In genomic region chr12:2733493-2734252, GRCh38 we compare ENCODE assay signal across 21 cellular contexts.
DNase-seq lines count a peak whose midpoint lies in the region; ATAC-seq and TF ChIP-seq lines count a peak whose summit lies in the region.
"Had no signal": no experiment of that assay in that cellular context is flagged by ENCODE, and none has a peak within 500 bp of the region (broad histone marks: within the 10 kb centered on the region; RNA-seq: fewer than 3 reads in every experiment).

No MANE protein-coding gene starts in this region.

- H3K27ac ChIP-seq in A673 (ENCODE audit: low read depth, low read length, poor library complexity, severe bottlenecking), result no peak overlapping the region
- no peak overlapping the region for H3K27ac ChIP-seq in esophagus muscularis mucosa (replicated peaks in 1 of 4)
- no peak overlapping the region for H3K27ac ChIP-seq in dorsolateral prefrontal cortex
- H3K27ac ChIP-seq in breast epithelium, result no peak overlapping the region
- H3K27ac ChIP-seq: cardiac muscle cell, heart left ventricle, lower lobe of right lung, neutrophil had no signal

- H3K27ac Mint-ChIP-seq in immature natural killer cell, result no peak overlapping the region
- H3K27ac Mint-ChIP-seq: activated naive CD4-positive, alpha-beta T cell treated with anti-CD3 and anti-CD28 coated beads for 36 hours; CD4-positive, alpha-beta T cell; stimulated activated memory B cell treated with anti-CD40 and anti-IgM and Interleukin-4, amounts not matched to agents 10 μg/mL and 1 μg/mL and 100 μg/mL, for 72 hours had no signal

- BruUV-seq in A673 (replicated peaks; lab: Mats Ljungman, UMichigan), result no TSS peak

- peaks cover 7 to 12% of the 10 kb centered on the region in 2 donors for H3K4me1 Mint-ChIP-seq in immature natural killer cell
- H3K4me1 Mint-ChIP-seq: stimulated activated memory B cell treated with anti-CD40 and anti-IgM and Interleukin-4, amounts not matched to agents 10 μg/mL and 1 μg/mL and 100 μg/mL, for 72 hours had no signal

- H3K4me3 Mint-ChIP-seq in immature natural killer cell, result no peak overlapping the region
- H3K4me3 Mint-ChIP-seq: activated naive CD4-positive, alpha-beta T cell treated with anti-CD3 and anti-CD28 coated beads for 36 hours; CD4-positive, alpha-beta T cell; stimulated activated memory B cell treated with anti-CD40 and anti-IgM and Interleukin-4, amounts not matched to agents 10 μg/mL and 1 μg/mL and 100 μg/mL, for 72 hours had no signal

- no peaks in the 10 kb centered on the region for H3K36me3 ChIP-seq in A673 (ENCODE audit: insufficient read depth, low read length, poor library complexity, severe bottlenecking)
- H3K36me3 ChIP-seq in esophagus muscularis mucosa, result no peaks in the 10 kb centered on the region
- H3K36me3 ChIP-seq in breast epithelium, result no peaks in the 10 kb centered on the region
- H3K36me3 ChIP-seq: cardiac muscle cell, heart left ventricle, lower lobe of right lung, neutrophil had no signal

- CTCF ChIA-PET in A673 (lab: Charles Lee), result no interaction called here

- POLR2A ChIA-PET in A673 (lab: Charles Lee; ENCODE audit: low non-redundant PET), result no interaction called here

- TF ChIP-seq EP300 in esophagus muscularis mucosa (IDR thresholded peaks at IDR 0.05), result no peak

- H3K27me3 ChIP-seq in A673 (replicated peaks; ENCODE audit: insufficient read depth, low read depth, low read length, poor library complexity) (peaks cover 81% of the 10 kb centered on the region), esophagus muscularis mucosa (peaks cover 0 to 42% (median 0%) of the 10 kb centered on the region in 4 donors), dorsolateral prefrontal cortex (peaks cover 0 to 3% (median 0%) of the 10 kb centered on the region in 45 donors), breast epithelium (no peaks in the 10 kb centered on the region)
- H3K27me3 ChIP-seq: neutrophil had no signal

- no peak for TF ChIP-seq POLR2A in esophagus muscularis mucosa (IDR thresholded peaks at IDR 0.05; ENCODE audit: low read depth)
- TF ChIP-seq POLR2A in breast epithelium (IDR thresholded peaks at IDR 0.05), result no peak

- H3K4me3 ChIP-seq in A673 (ENCODE audit: low read depth, low read length, poor library complexity, severe bottlenecking) (no peak overlapping the region), esophagus muscularis mucosa (no peak overlapping the region), dorsolateral prefrontal cortex (no peak overlapping the region), breast epithelium (no peak overlapping the region)
- H3K4me3 ChIP-seq: cardiac muscle cell, heart left ventricle, lower lobe of right lung had no signal

- intact Hi-C loops in A673 (cut with micrococcal nuclease; ENCODE audit: unreplicated experiment), result no loop called here
- intact Hi-C loops in esophagus muscularis mucosa (cut with DNase I), result no loop called here
- intact Hi-C loops in dorsolateral prefrontal cortex (cut with DNase I), result no loop called here
- intact Hi-C loops in breast epithelium (cut with DNase I; ENCODE audit: low total_unique reads), result no loop called here

- 0 out of 2 replicates have a peak, but pooled peaks have one; percentile 18 for TF ChIP-seq CTCF in A673 (conservative IDR thresholded peaks at IDR 0.05; ENCODE audit: low read depth, low read length)
- no peak for TF ChIP-seq CTCF in esophagus muscularis mucosa (IDR thresholded peaks at IDR 0.05)
- TF ChIP-seq CTCF in dorsolateral prefrontal cortex (IDR thresholded peaks at IDR 0.05 in 54 of 56, conservative IDR thresholded peaks at IDR 0.05 in 2 of 56; ENCODE audit: low read depth in 1 of 56, partially characterized antibody in 56 of 56), result no peak
- TF ChIP-seq CTCF in breast epithelium (IDR thresholded peaks at IDR 0.05), result no peak

- peaks cover 0 to 5% (median 0%) of the 10 kb centered on the region in 3 donors for H3K36me3 Mint-ChIP-seq in immature natural killer cell
- H3K36me3 Mint-ChIP-seq: stimulated activated memory B cell treated with anti-CD40 and anti-IgM and Interleukin-4, amounts not matched to agents 10 μg/mL and 1 μg/mL and 100 μg/mL, for 72 hours had no signal

- DNase-seq in A673 (ENCODE audit: low spot score), result no peak
- DNase-seq in GDM1 (lab: John Stamatoyannopoulos, UW), result peak; percentile 47
- peak; percentile 82 to 94 for DNase-seq in NCI-H524 (lab: John Stamatoyannopoulos, UW)
- peak; percentile 45 for DNase-seq in esophagus muscularis mucosa (ENCODE audit: extremely low spot score)
- no peak for DNase-seq in immature natural killer cell
- no peak for DNase-seq in dorsolateral prefrontal cortex
- DNase-seq in breast epithelium (ENCODE audit: low spot score in 2 of 2), result no peak
- DNase-seq: activated naive CD4-positive, alpha-beta T cell treated with anti-CD3 and anti-CD28 coated beads for 36 hours; activated T-cell treated with anti-CD3 and anti-CD28 coated beads, Interleukin-2, amount 50 U/mL, for 48 hours; CD4-positive, alpha-beta T cell; heart left ventricle; IMR-90; lower lobe of right lung; NCI-H1694; NCI-H748 treated with DMSO at 0.1 percent for 48 hours; small intestine had no signal

- ATAC-seq in GM21528 (IDR thresholded peaks at IDR 0.05; ENCODE audit: low FRiP score, unreplicated experiment), result no peak
- ATAC-seq: heart left ventricle; lower lobe of right lung; Right ventricle myocardium inferior; stimulated activated memory B cell treated with anti-CD40 and anti-IgM and Interleukin-4, amounts not matched to agents 10 μg/mL and 1 μg/mL and 100 μg/mL, for 72 hours had no signal

- no peaks in the 10 kb centered on the region for H3K9me3 Mint-ChIP-seq in immature natural killer cell
- H3K9me3 Mint-ChIP-seq: activated naive CD4-positive, alpha-beta T cell treated with anti-CD3 and anti-CD28 coated beads for 36 hours; CD4-positive, alpha-beta T cell; stimulated activated memory B cell treated with anti-CD40 and anti-IgM and Interleukin-4, amounts not matched to agents 10 μg/mL and 1 μg/mL and 100 μg/mL, for 72 hours had no signal

- WGBS in esophagus muscularis mucosa, result 60% methylated on average over 11 of the region's 12 CpGs

- H3K27me3 Mint-ChIP-seq in immature natural killer cell (ENCODE audit: low read depth in 3 of 3), result peaks cover 2 to 17% (median 3%) of the 10 kb centered on the region in 3 donors

- H3K4me1 ChIP-seq in A673 (ENCODE audit: insufficient read depth, low read length, poor library complexity, severe bottlenecking) (no peaks in the 10 kb centered on the region), esophagus muscularis mucosa (no peaks in the 10 kb centered on the region), breast epithelium (no peaks in the 10 kb centered on the region)
- H3K4me1 ChIP-seq: heart left ventricle, lower lobe of right lung had no signal

- H3K9me3 ChIP-seq in A673 (ENCODE audit: low read depth, low read length, poor library complexity, severe bottlenecking), result no peaks in the 10 kb centered on the region
- no peaks in the 10 kb centered on the region for H3K9me3 ChIP-seq in esophagus muscularis mucosa
- no peaks in the 10 kb centered on the region for H3K9me3 ChIP-seq in breast epithelium
- H3K9me3 ChIP-seq: heart left ventricle, lower lobe of right lung, neutrophil had no signal

Comparison
In these comparisons a context has a peak if more than half of its experiments do, and no peak if none do; other contexts are left out.
1. DNase-seq: peak in GDM1 (single experiment), NCI-H524 (2 of 2) and esophagus muscularis mucosa (single experiment); none in A673 (single experiment), immature natural killer cell (0 of 3), dorsolateral prefrontal cortex (0 of 10) and breast epithelium (0 of 2).